ENCODE assay signal across 13 cellular contexts in the genomic region with DNA sequence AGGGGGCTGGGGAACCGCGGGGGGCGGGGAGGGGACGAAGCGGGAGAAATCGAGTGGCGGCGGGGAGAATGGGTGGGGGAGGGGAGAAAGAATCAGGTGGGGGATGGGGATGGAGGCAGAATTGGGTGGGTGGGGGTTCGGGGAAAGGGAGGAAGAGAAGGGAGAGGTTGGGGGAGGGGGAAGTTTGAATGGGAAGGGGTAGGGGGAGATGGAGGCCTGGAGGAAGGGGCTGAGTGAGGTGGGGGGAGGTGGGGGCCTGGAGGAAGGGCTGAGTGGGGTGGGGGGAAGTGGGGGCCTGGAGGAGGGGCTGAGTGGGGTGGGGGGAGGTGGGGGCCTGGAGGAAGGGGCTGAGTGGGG. TPM values are rescaled to one million over a fixed set of nuclear protein-coding genes. Genes with fewer than 3 reads are reported as not detected.
A peak's percentile ranks its signal among the peaks of the same experiment; 100 is the strongest.
DNase-seq lines count a peak whose midpoint lies in the region; ATAC-seq and TF ChIP-seq lines count a peak whose summit lies in the region.
"Had no signal": no experiment of that assay in that cellular context is flagged by ENCODE, and none has a peak within 500 bp of the region (broad histone marks: within the 10 kb centered on the region; RNA-seq: fewer than 3 reads in every experiment).

No MANE protein-coding gene starts in this region.

- no peak for TF ChIP-seq CTCF in lower leg skin (IDR thresholded peaks at IDR 0.05)
- no peak for TF ChIP-seq CTCF in suprapubic skin (IDR thresholded peaks at IDR 0.05)

- no peaks in the 10 kb centered on the region for H3K9me3 ChIP-seq in GM23248 (ENCODE audit: low read depth)
- no peaks in the 10 kb centered on the region for H3K9me3 ChIP-seq in suprapubic skin

- WGBS in GM23248 (ENCODE audit: low coverage in 1 of 2, low lambda C conversion rate in 2 of 2, missing lambda C conversion rate in 2 of 2), 2 experiments, result 6% methylated on average over 9 of the region's 9 CpGs; no CpG with 5 or more reads in 1 of the 2 experiments
- 0 to 3% methylated on average over 1 to 7 of the region's 9 CpGs for WGBS in lower leg skin, 2 donors
- 3% methylated on average over 7 of the region's 9 CpGs for WGBS in suprapubic skin

- H3K27ac ChIP-seq in GM23248 (no peak overlapping the region), angular gyrus (ENCODE audit: low read depth, low read length) (peak overlapping the region; percentile 70), suprapubic skin (peak overlapping the region; percentile 86)
- H3K27ac ChIP-seq: epithelial cell of prostate had no signal

- no peak for ATAC-seq in HG02763 (IDR thresholded peaks at IDR 0.05; ENCODE audit: unreplicated experiment)

- peak overlapping the region; percentile 92 for H3K9ac ChIP-seq in GM23248

- peak overlapping the region; percentile 76 for H3K4me3 ChIP-seq in GM23248
- peak overlapping the region; percentile 48 for H3K4me3 ChIP-seq in lower leg skin (ENCODE audit: low read depth, poor library complexity, severe bottlenecking)
- peak overlapping the region; percentile 56 for H3K4me3 ChIP-seq in suprapubic skin

- H4K20me1 ChIP-seq in GM23248 (ENCODE audit: insufficient read depth), result no peaks in the 10 kb centered on the region

- DNase-seq in GM23248 (no peak), lower leg skin (ENCODE audit: low spot score in 2 of 2) (no peak), suprapubic skin (ENCODE audit: low spot score in 2 of 2) (no peak), NCI-H524 treated with DMSO at 0.1 percent for 48 hours (lab: John Stamatoyannopoulos, UW) (no peak), LoVo (ENCODE audit: low spot score) (no peak), DMS 273 (lab: John Stamatoyannopoulos, UW; ENCODE audit: unreplicated experiment) (no peak)
- DNase-seq: NCI-H1105, NCI-H748 treated with DMSO at 0.1 percent for 48 hours, SW 1271 had no signal

- H3K27me3 ChIP-seq in GM23248 (replicated peaks; ENCODE audit: insufficient read depth) (no peaks in the 10 kb centered on the region), suprapubic skin (no peaks in the 10 kb centered on the region)

- peaks cover 16% of the 10 kb centered on the region for H3K4me1 ChIP-seq in GM23248 (ENCODE audit: insufficient read depth)
- peaks cover 49% of the 10 kb centered on the region for H3K4me1 ChIP-seq in suprapubic skin

- no peaks in the 10 kb centered on the region for H3K79me2 ChIP-seq in GM23248 (ENCODE audit: insufficient read depth)

- intact Hi-C loops in lower leg skin (cut with DNase I; ENCODE audit: low total_unique reads), result no loop called here

- H3K4me2 ChIP-seq in GM23248 (ENCODE audit: unreplicated experiment), result peak overlapping the region; percentile 99

- H3F3A ChIP-seq in GM23248 (ENCODE audit: insufficient read depth), result peaks cover 13% of the 10 kb centered on the region; the same call in 1 of the 2 replicates

- in situ Hi-C loops in GM23248 (cut with MboI), result no loop called here

- peak overlapping the region; percentile 98 for H2AFZ ChIP-seq in GM23248

- H3K9me2 ChIP-seq in GM23248 (ENCODE audit: insufficient read depth), result no peaks in the 10 kb centered on the region

- no peak for TF ChIP-seq EP300 in suprapubic skin (IDR thresholded peaks at IDR 0.05)

- TF ChIP-seq POLR2A in lower leg skin (IDR thresholded peaks at IDR 0.05) (no peak), suprapubic skin (IDR thresholded peaks at IDR 0.05) (no peak)

- no peaks in the 10 kb centered on the region for H3K36me3 ChIP-seq in GM23248 (ENCODE audit: low read depth)
- no peaks in the 10 kb centered on the region for H3K36me3 ChIP-seq in suprapubic skin

RNA-seq across cellular contexts. Expression of a gene that starts 0.4 kb away (rescaled TPM):
- total RNA-seq in GM23248 (2014; rRNA removed; shearing (Covaris generic)), result 12.2 and 12.9 TPM in 2 replicates
- polyA plus RNA-seq in GM23248 (2016; fragmentation: Nextera tagmentation; extraction: Ambion mirVana), result 3.5 and 4.3 TPM in 2 replicates
- total RNA-seq in lower leg skin (10 to 100 TPM in 2 of 4 donors, 1 to 10 TPM in 2; 6.1 to 21.3 (median 14.1) TPM), suprapubic skin (10 to 100 TPM in 1 of 4 donors, 1 to 10 TPM in 3; 1.8 to 39.6 (median 6.2) TPM)

RNA-seq across cellular contexts. Expression of a gene that starts 19.5 kb away (rescaled TPM):
- not detected in 2 replicates for total RNA-seq in GM23248 (2014; rRNA removed; shearing (Covaris generic))
- not detected in 2 replicates for polyA plus RNA-seq in GM23248 (2016; fragmentation: Nextera tagmentation; extraction: Ambion mirVana)
- total RNA-seq in lower leg skin, result not detected
- total RNA-seq in suprapubic skin, result not detected
- total RNA-seq: activated CD4-positive, alpha-beta T cell treated with anti-CD3 and anti-CD28 coated beads for 36 hours had no signal

RNA-seq across cellular contexts. Expression of a gene that starts 33.7 kb away (rescaled TPM):
- 0.54 and 9.0 TPM in 2 replicates for total RNA-seq in GM23248 (2014; rRNA removed; shearing (Covaris generic))
- polyA plus RNA-seq in GM23248 (2016; fragmentation: Nextera tagmentation; extraction: Ambion mirVana), result 1.1 and 1.6 TPM in 2 replicates
- total RNA-seq in lower leg skin (1 to 10 TPM; 2.2 to 6.3 (median 3.2) TPM), suprapubic skin (10 to 100 TPM in 1 of 4 donors, 1 to 10 TPM in 3; 3.2 to 14.6 (median 3.3) TPM)
